In genomic region chr14:99946652-99947489, GRCh38 we compare ENCODE assay signal across 8 cellular contexts.
DNase-seq lines count a peak whose midpoint lies in the region; ATAC-seq, FAIRE-seq and TF ChIP-seq lines count a peak whose summit lies in the region.

No MANE protein-coding gene starts in this region.

- H3K4me1 ChIP-seq in HUES48 (ENCODE audit: control insufficient read depth, insufficient read depth, low read length) = peaks cover 12% of the 10 kb centered on the region
- H3K4me1 ChIP-seq in K562 (replicated peaks in 1 of 2; ENCODE audit: control insufficient read depth in 2 of 2, insufficient read depth in 2 of 2, low read length in 2 of 2) = peaks cover 0 to 15% of the 10 kb centered on the region in 2 experiments; a peak in 2 of 5 replicates

- no peak for TF ChIP-seq EP300 in K562 (IDR thresholded peaks at IDR 0.05; ENCODE audit: low read length)

- ATAC-seq in GM19043 (IDR thresholded peaks at IDR 0.05; ENCODE audit: low read depth, unreplicated experiment) (peak; percentile 65), T-helper 17 cell (peak; percentile 84), K562 (peak; percentile 97), HG03095 (IDR thresholded peaks at IDR 0.05; ENCODE audit: unreplicated experiment) (no peak)

- peak; percentile 61 for FAIRE-seq in K562 (lab: Jason Lieb, UNC)

- H3K36me3 ChIP-seq in HUES48 (ENCODE audit: control insufficient read depth, insufficient read depth, low read length) (peaks cover 12% of the 10 kb centered on the region), K562 (ENCODE audit: control insufficient read depth, insufficient read depth, low read length) (no peaks in the 10 kb centered on the region)

- H3K36me3 Mint-ChIP-seq in T-helper 17 cell (ENCODE audit: low read depth) = no peaks in the 10 kb centered on the region

- no peaks in the 10 kb centered on the region for H4K20me1 ChIP-seq in K562 (replicated peaks; ENCODE audit: control insufficient read depth, insufficient read depth, low read length)

- peak in 1 of 2 experiments; percentile 39; a peak in 2 of 4 replicates for TF ChIP-seq RAD21 in K562 (CRISPR knock-in tag; conservative IDR thresholded peaks at IDR 0.05 in 1 of 2, IDR thresholded peaks at IDR 0.05 in 1 of 2)

- H3K9me1 ChIP-seq in K562 (ENCODE audit: control insufficient read depth, insufficient read depth, low read length) = no peaks in the 10 kb centered on the region

- CTCF ChIA-PET in K562 (lab: Yijun Ruan, JAX; ENCODE audit: low intra/inter-chr PET ratio) = interaction anchor here (0.6 to 0.8 kb wide), 2 partner anchors 301 to 429 kb away, joined by 3 read pairs; no protein-coding TSS in a partner anchor

- H3K4me3 Mint-ChIP-seq in T-helper 17 cell = no peak overlapping the region

- WGBS in K562 (ENCODE audit: insufficient coverage, low coverage, missing lambda C conversion rate) = 9% methylated on average over 27 of the region's 33 CpGs

- TF ChIP-seq POLR2A in K562 (conservative IDR thresholded peaks at IDR 0.05) = no peak

- no peaks in the 10 kb centered on the region for H3K79me2 ChIP-seq in K562 (ENCODE audit: control insufficient read depth, insufficient read depth, low read length)

- no peaks in the 10 kb centered on the region for H3K9me3 ChIP-seq in HUES48 (ENCODE audit: control insufficient read depth, insufficient read depth, low read length)
- no peaks in the 10 kb centered on the region for H3K9me3 ChIP-seq in T-helper 17 cell (ENCODE audit: control insufficient read depth, low read length, poor library complexity, severe bottlenecking)
- H3K9me3 ChIP-seq in K562 (replicated peaks; ENCODE audit: control insufficient read depth, insufficient read depth, low read depth, low read length) = no peaks in the 10 kb centered on the region

- peak overlapping the region; percentile 53; the same call in 1 of the 2 replicates for H3K4me3 ChIP-seq in HUES48 (ENCODE audit: low read depth, low read length)
- no peak overlapping the region for H3K4me3 ChIP-seq in K562

- no TSS peak for BruUV-seq in K562 (replicated peaks; lab: Mats Ljungman, UMichigan)

- POLR2A ChIA-PET in K562 (lab: Yijun Ruan, JAX) = no interaction called here

- peak overlapping the region; percentile 16 for H3K27ac Mint-ChIP-seq in T-helper 17 cell

- DNase-seq in AG08396 (ENCODE audit: low spot score) (peak; percentile 76), T-helper 17 cell (peak; percentile 34 to 44 (median 43)), K562 (ENCODE audit: extremely low read depth in 1 of 4, low spot score in 3 of 4) (peak; percentile 53 to 78 (median 74)), left kidney (ENCODE audit: low read depth, low spot score) (peak; percentile 72)
- peak; percentile 17 for DNase-seq in stimulated activated CD8-positive, alpha-beta memory T cell treated with anti-CD3 and anti-CD28 coated beads, Interleukin-12 subunit alpha, Interleukin-12 subunit beta, amount 100 ng/mL, for 4 hours (ENCODE audit: low read depth)

- H2AFZ ChIP-seq in K562 (ENCODE audit: low read depth, low read length) = no peak overlapping the region

- peaks cover 3% of the 10 kb centered on the region for H3K4me1 Mint-ChIP-seq in T-helper 17 cell

- in situ Hi-C loops in K562 (cut with MboI) = no loop called here

- peaks cover 32% of the 10 kb centered on the region for H3K27me3 Mint-ChIP-seq in T-helper 17 cell

- H3K9ac ChIP-seq in HUES48 (ENCODE audit: low read depth, low read length) (no peak overlapping the region), K562 (ENCODE audit: insufficient read depth in 1 of 2, low read depth in 2 of 2, low read length in 2 of 2) (peak overlapping the region in 1 of 2 experiments; percentile 45; a peak in 1 of 4 replicates)

- peak; percentile 67 to 83 (median 70) for TF ChIP-seq CTCF in K562 (IDR thresholded peaks at IDR 0.05 in 2 of 3, conservative IDR thresholded peaks at IDR 0.05 in 1 of 3; ENCODE audit: insufficient read depth in 2 of 3, low read depth in 1 of 3, low read length in 3 of 3)

- H3K4me2 ChIP-seq in K562 (ENCODE audit: insufficient read depth, low read length) = no peak overlapping the region; the same call in 1 of the 2 replicates

- intact Hi-C loops in K562 (cut with micrococcal nuclease) = no loop called here

- no peak overlapping the region for H3K27ac ChIP-seq in HUES48 (ENCODE audit: low read depth, low read length)
- no peak overlapping the region for H3K27ac ChIP-seq in K562 (ENCODE audit: extremely low read depth, low read depth, low read length)

- H3K27me3 ChIP-seq in HUES48 (ENCODE audit: control insufficient read depth, insufficient read depth, low read length) (no peaks in the 10 kb centered on the region), K562 (ENCODE audit: control insufficient read depth in 2 of 2, insufficient read depth in 2 of 2, low read length in 2 of 2) (peaks cover 14 to 56% of the 10 kb centered on the region in 2 experiments)

TF ChIP-seq in K562, 482 proteins besides CTCF, POLR2A, EP300 and RAD21:
- TF ChIP-seq TAF9B (IDR thresholded peaks at IDR 0.05; ENCODE audit: partially characterized antibody) (no peak), ZNF644 (tag; IDR thresholded peaks at IDR 0.05; ENCODE audit: low read depth) (no peak), COPS2 (conservative IDR thresholded peaks at IDR 0.05) (no peak), TAF1 (IDR thresholded peaks at IDR 0.05; ENCODE audit: control insufficient read depth, extremely low read depth, insufficient read depth, low read length, severe bottlenecking) (no peak), RB1 (IDR thresholded peaks at IDR 0.05; ENCODE audit: low read depth) (no peak), MAZ (CRISPR knock-in tag; conservative IDR thresholded peaks at IDR 0.05 in 1 of 2, IDR thresholded peaks at IDR 0.05 in 1 of 2) (peak in 1 of 2 experiments; percentile 59; a peak in 1 of 4 replicates), PHTF2 (CRISPR knock-in tag; IDR thresholded peaks at IDR 0.05) (no peak), ZNF77 (CRISPR knock-in tag; IDR thresholded peaks at IDR 0.05) (no peak), VEZF1 (CRISPR knock-in tag; IDR thresholded peaks at IDR 0.05) (0 out of 2 replicates have a peak, but pooled peaks have one; percentile 14), MYC (IDR thresholded peaks at IDR 0.05; ENCODE audit: low read depth, low read length) (no peak), MYC (CRISPR knock-in tag; IDR thresholded peaks at IDR 0.05; ENCODE audit: borderline replicate concordance, low read depth) (no peak), ZBTB7A (IDR thresholded peaks at IDR 0.05; ENCODE audit: borderline replicate concordance, control insufficient read depth, low read depth, low read length) (peak; percentile 86), CREB1 (IDR thresholded peaks at IDR 0.05) (no peak), CREB1 (CRISPR knock-in tag; IDR thresholded peaks at IDR 0.05) (no peak), ZNF384 (IDR thresholded peaks at IDR 0.05; ENCODE audit: low read depth, low read length) (no peak), TCF7L2 (IDR thresholded peaks at IDR 0.05; ENCODE audit: low read depth, low read length) (no peak), SIX5 (IDR thresholded peaks at IDR 0.05; ENCODE audit: borderline replicate concordance in 1 of 2, insufficient read depth in 1 of 2, low read depth in 1 of 2, low read length in 2 of 2) (no peak), HNRNPH1 (optimal IDR thresholded peaks at IDR 0.05; ENCODE audit: low read depth, low read length) (no peak), BMI1 (IDR thresholded peaks at IDR 0.05; ENCODE audit: low read length) (no peak), KLF16 (IDR thresholded peaks at IDR 0.05) (0 out of 2 replicates have a peak, but pooled peaks have one; percentile 23), RBFOX2 (IDR thresholded peaks at IDR 0.05; ENCODE audit: low read depth, low read length) (no peak)

Comparison
In these comparisons a context has a peak if more than half of its experiments do, and no peak if none do; other contexts are left out.
1. DNase-seq: peak in every context shown above with its lines; median percentile 76 in AG08396; 74 in K562; 72 in left kidney; 43 in T-helper 17 cell; 17 in stimulated activated CD8-positive, alpha-beta memory T cell treated with anti-CD3 and anti-CD28 coated beads, Interleukin-12 subunit alpha, Interleukin-12 subunit beta, amount 100 ng/mL, for 4 hours.